In genomic region chr6:16849280-16850210, GRCh38 we compare ENCODE assay signal across 9 cellular contexts.
DNase-seq lines count a peak whose midpoint lies in the region; ATAC-seq and TF ChIP-seq lines count a peak whose summit lies in the region.
"Had no signal": no experiment of that assay in that cellular context is flagged by ENCODE, and none has a peak within 500 bp of the region (broad histone marks: within the 10 kb centered on the region; RNA-seq: fewer than 3 reads in every experiment).

No MANE protein-coding gene starts in this region.

- H3K27ac ChIP-seq in AG04450 (ENCODE audit: low read depth, low read length) = peak overlapping the region; percentile 54

- ATAC-seq in HG02884 (IDR thresholded peaks at IDR 0.05; ENCODE audit: unreplicated experiment) = no peak

- CTCF ChIA-PET in AG04450 (lab: Charles Lee) (interaction anchor here (0.6 to 1.3 kb wide), 4 partner anchors 20 to 339 kb away, joined by 3 to 7 read pairs (median 4); no protein-coding TSS in a partner anchor), HEK293T (lab: Yijun Ruan, JAX) (interaction anchor here (0.6 kb wide), 1 partner anchor 24 kb away, joined by 3 read pairs; no protein-coding TSS in a partner anchor)

- no peaks in the 10 kb centered on the region for H3K27me3 ChIP-seq in AG04450 (ENCODE audit: control insufficient read depth, insufficient read depth, low read length)

- H3K9me3 ChIP-seq in AG04450 (ENCODE audit: control insufficient read depth, insufficient read depth, low read length) = no peaks in the 10 kb centered on the region

- POLR2A ChIA-PET in AG04450 (lab: Yijun Ruan, JAX) = interaction anchor here (0.6 kb wide), 2 partner anchors 70 to 116 kb away, joined by 3 to 4 read pairs; no protein-coding TSS in a partner anchor
- POLR2A ChIA-PET in HEK293T (lab: Yijun Ruan, JAX) = no interaction called here

- DNase-seq in AG04450 (ENCODE audit: low read depth, low spot score) (peak; percentile 11), HEK293T (ENCODE audit: extremely low spot score) (peak; percentile 35), UCSD-AML1 (lab: John Stamatoyannopoulos, UW; ENCODE audit: unreplicated experiment) (peak; percentile 47), kidney tubule cell (ENCODE audit: low spot score) (peak; percentile 54), GM19238 (ENCODE audit: insufficient read length, low spot score) (no peak), putamen (ENCODE audit: low spot score) (no peak)
- no peak for DNase-seq in stimulated activated CD4-positive, alpha-beta T cell treated with anti-CD3 and anti-CD28 coated beads, Interleukin-4, amount 100 ng/mL, for 24 hours
- DNase-seq: activated B cell treated with CpG ODN at 0.5 μM for 24 hours had no signal

- no peak overlapping the region for H3K4me3 ChIP-seq in AG04450 (ENCODE audit: low read depth, low read length)

- TF ChIP-seq CTCF in AG04450 (IDR thresholded peaks at IDR 0.05; ENCODE audit: low read depth, low read length) = no peak

TF ChIP-seq in HEK293T, 16 proteins besides CTCF, POLR2A, EP300 and RAD21:
- no peak for TF ChIP-seq FOXK2 (IDR thresholded peaks at IDR 0.05)
- no peak for TF ChIP-seq LEF1 (IDR thresholded peaks at IDR 0.05; ENCODE audit: borderline replicate concordance)
- TF ChIP-seq, protein P1, sequence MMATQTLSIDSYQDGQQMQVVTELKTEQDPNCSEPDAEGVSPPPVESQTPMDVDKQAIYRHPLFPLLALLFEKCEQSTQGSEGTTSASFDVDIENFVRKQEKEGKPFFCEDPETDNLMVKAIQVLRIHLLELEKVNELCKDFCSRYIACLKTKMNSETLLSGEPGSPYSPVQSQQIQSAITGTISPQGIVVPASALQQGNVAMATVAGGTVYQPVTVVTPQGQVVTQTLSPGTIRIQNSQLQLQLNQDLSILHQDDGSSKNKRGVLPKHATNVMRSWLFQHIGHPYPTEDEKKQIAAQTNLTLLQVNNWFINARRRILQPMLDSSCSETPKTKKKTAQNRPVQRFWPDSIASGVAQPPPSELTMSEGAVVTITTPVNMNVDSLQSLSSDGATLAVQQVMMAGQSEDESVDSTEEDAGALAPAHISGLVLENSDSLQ (IDR thresholded peaks at IDR 0.05) = peak; percentile 49
- no peak for TF ChIP-seq TARDBP (IDR thresholded peaks at IDR 0.05)
- TF ChIP-seq L3MBTL2 (conservative IDR thresholded peaks at IDR 0.05) = peak; percentile 67

Comparison
In these comparisons a context has a peak if more than half of its experiments do, and no peak if none do; other contexts are left out.
1. DNase-seq: peak in AG04450 (single experiment), HEK293T (single experiment), UCSD-AML1 (single experiment) and kidney tubule cell (single experiment); none in GM19238 (single experiment), putamen (single experiment) and stimulated activated CD4-positive, alpha-beta T cell treated with anti-CD3 and anti-CD28 coated beads, Interleukin-4, amount 100 ng/mL, for 24 hours (single experiment).